8 cellular contexts compared by ENCODE assay signal in the genomic region with DNA sequence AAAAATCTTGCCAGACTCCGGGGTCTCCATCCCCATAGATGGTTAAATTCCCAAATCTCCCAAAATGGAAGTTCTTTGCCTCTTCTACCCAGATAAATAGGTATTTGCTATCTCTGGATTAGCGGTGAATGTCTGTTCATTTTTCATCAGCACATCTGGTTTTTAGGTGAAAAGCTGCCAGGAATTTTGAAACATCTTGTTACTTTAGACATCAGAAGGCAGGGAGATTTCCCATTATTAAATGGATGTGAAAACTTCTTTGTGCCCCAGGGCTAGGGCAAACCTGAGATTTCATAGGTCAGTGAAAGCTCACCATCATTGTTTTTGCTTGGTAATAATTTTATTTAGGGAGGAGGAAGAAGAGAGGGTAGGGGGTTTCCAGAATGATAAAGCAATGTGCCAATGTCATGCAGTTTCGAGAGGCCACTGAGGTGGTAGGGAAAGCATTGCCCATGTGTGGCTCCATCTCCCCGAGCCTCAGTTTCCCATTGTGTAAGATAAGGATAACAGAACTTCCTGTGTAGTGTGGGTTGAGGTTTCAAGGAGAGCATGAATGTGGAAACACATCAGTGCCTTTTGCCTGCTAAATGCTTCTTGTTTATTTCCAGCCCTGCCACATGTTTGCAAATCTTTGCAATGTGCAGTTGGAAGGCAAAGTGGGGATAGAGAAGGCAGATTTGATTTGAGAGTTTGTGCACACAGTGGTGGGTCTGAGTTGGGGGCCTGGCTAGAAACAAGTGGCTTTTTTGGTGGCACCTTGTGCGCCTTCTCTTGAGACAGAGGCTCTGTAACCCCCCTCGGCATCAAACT.
DNase-seq lines count a peak whose midpoint lies in the region; TF ChIP-seq lines count a peak whose summit lies in the region.
"Had no signal": no experiment of that assay in that cellular context is flagged by ENCODE, and none has a peak within 500 bp of the region (broad histone marks: within the 10 kb centered on the region; RNA-seq: fewer than 3 reads in every experiment).

No MANE protein-coding gene starts in this region.

- H3K27me3 Mint-ChIP-seq in mesothelial cell of epicardium (ENCODE audit: low read depth), result no peaks in the 10 kb centered on the region

- no peak for TF ChIP-seq POLR2A in testis (IDR thresholded peaks at IDR 0.05)

- 49 to 59% methylated on average over 5 to 6 of the region's 6 CpGs for WGBS in testis, 2 donors

- TF ChIP-seq CTCF in mesothelial cell of epicardium (IDR thresholded peaks at IDR 0.05; ENCODE audit: unreplicated experiment) (no peak), testis (IDR thresholded peaks at IDR 0.05) (no peak)

- H3K27ac ChIP-seq in testis, result peak overlapping the region; percentile 90 to 97

- H3K27me3 ChIP-seq in testis, result no peaks in the 10 kb centered on the region

- H3K4me1 Mint-ChIP-seq in mesothelial cell of epicardium, result peaks cover 45% of the 10 kb centered on the region

- H3K4me1 ChIP-seq in testis, result peaks cover 16% of the 10 kb centered on the region

- H3K27ac Mint-ChIP-seq in mesothelial cell of epicardium, result peak overlapping the region; percentile 85

- no peaks in the 10 kb centered on the region for H3K36me3 Mint-ChIP-seq in mesothelial cell of epicardium

- intact Hi-C loops in testis (cut with DNase I; ENCODE audit: low total_unique reads), result loop anchor here (10.0 kb wide), 1 partner anchor 142 kb away; no protein-coding TSS in a partner anchor

- H3K9me3 ChIP-seq in testis, result no peaks in the 10 kb centered on the region

- H3K4me3 ChIP-seq in testis, result no peak overlapping the region

- H3K4me3 Mint-ChIP-seq in mesothelial cell of epicardium, result peak overlapping the region; percentile 23

- H3K9me3 Mint-ChIP-seq in mesothelial cell of epicardium, result no peaks in the 10 kb centered on the region

- DNase-seq in NCI-H460 (ENCODE audit: extremely low read depth, low read depth), result peak; percentile 39
- DNase-seq in dedifferentiated amniotic fluid mesenchymal stem cell (ENCODE audit: extremely low spot score), result peak; percentile 39
- DNase-seq in mesothelial cell of epicardium (ENCODE audit: low spot score in 2 of 2, unreplicated experiment in 2 of 2), result no peak
- no peak for DNase-seq in testis
- no peak for DNase-seq in AG08396 (ENCODE audit: low spot score)
- DNase-seq in activated CD4-positive, alpha-beta T cell treated with anti-CD3 and anti-CD28 coated beads for 4 hours, result no peak
- DNase-seq in NCI-H1105 (lab: John Stamatoyannopoulos, UW), result no peak
- DNase-seq: stimulated activated CD4-positive, alpha-beta T cell treated with anti-CD3 and anti-CD28 coated beads, Interleukin-12 subunit alpha, Interleukin-12 subunit beta, amount 100 ng/mL, for 4 hours had no signal

- H3K36me3 ChIP-seq in testis (ENCODE audit: low read depth, missing control alignments), result no peaks in the 10 kb centered on the region

Comparison
In these comparisons a context has a peak if more than half of its experiments do, and no peak if none do; other contexts are left out.
1. DNase-seq: peak in NCI-H460 (single experiment) and dedifferentiated amniotic fluid mesenchymal stem cell (single experiment); none in mesothelial cell of epicardium (0 of 2), testis (single experiment), AG08396 (single experiment), activated CD4-positive, alpha-beta T cell treated with anti-CD3 and anti-CD28 coated beads for 4 hours (0 of 2) and NCI-H1105 (single experiment).